In the genomic region with DNA sequence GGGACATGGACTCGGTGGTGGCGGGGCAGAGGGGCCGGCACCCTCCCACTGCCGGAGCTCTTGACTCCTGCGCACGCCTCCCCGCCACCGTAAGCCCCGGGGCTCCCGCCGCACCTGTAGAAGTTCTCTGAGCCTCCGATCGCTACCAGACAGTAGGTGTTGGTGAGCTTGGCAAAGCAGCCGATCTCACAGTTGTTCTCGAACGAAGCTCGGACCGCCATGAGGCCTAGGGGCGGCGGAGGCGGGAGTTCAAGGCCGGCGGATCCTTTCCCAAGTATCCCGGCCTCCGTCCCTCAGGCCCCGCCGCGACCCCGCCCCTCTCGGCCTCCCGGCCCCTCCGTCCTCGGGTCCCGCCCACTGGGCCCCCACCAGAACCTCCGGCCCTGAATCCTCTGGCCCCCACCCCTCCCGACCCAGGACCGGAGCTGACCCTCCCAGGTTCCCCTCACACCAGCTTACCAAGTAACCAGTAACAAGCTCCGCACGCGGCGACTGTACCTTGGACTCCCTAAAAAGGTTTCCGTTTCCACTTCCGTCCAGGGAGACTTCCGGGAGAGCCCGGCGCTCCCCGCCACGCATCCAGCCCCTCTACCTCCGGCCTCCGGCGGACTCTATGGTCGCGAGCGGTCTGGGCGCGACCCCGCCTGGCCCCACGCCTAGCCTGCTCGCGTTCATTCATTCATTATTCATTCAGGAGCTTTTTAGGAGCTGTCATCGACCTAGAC, we compare ENCODE assay signal across 1 cellular context.
TF ChIP-seq lines count a peak whose summit lies in the region.

A gene (minus strand): TSS at position 506 of the 725 bp plus-strand sequence. CDS start 285 bp downstream, at position 221.

TF ChIP-seq in SK-N-SH, 30 proteins besides CTCF, POLR2A, EP300 and RAD21 (continued from another document):
- TF ChIP-seq TEAD4 (IDR thresholded peaks at IDR 0.05; ENCODE audit: borderline replicate concordance, insufficient read depth) (0 out of 2 replicates have a peak, but pooled peaks have one; percentile 13), FOSL2 (IDR thresholded peaks at IDR 0.05; ENCODE audit: borderline replicate concordance, low read depth) (no peak), ELF1 (IDR thresholded peaks at IDR 0.05) (peak; percentile 86), RFX5 (IDR thresholded peaks at IDR 0.05; ENCODE audit: low read length) (0 out of 2 replicates have a peak, but pooled peaks have one; percentile 23), RCOR1 (IDR thresholded peaks at IDR 0.05; ENCODE audit: low read length) (0 out of 2 replicates have a peak, but pooled peaks have one; percentile 20), GATA2 (CRISPR knock-in tag; IDR thresholded peaks at IDR 0.05) (no peak)
- TF ChIP-seq, protein P1, sequence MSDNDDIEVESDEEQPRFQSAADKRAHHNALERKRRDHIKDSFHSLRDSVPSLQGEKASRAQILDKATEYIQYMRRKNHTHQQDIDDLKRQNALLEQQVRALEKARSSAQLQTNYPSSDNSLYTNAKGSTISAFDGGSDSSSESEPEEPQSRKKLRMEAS (IDR thresholded peaks at IDR 0.05; ENCODE audit: low read depth), result peak; percentile 93
- TF ChIP-seq, protein P2, sequence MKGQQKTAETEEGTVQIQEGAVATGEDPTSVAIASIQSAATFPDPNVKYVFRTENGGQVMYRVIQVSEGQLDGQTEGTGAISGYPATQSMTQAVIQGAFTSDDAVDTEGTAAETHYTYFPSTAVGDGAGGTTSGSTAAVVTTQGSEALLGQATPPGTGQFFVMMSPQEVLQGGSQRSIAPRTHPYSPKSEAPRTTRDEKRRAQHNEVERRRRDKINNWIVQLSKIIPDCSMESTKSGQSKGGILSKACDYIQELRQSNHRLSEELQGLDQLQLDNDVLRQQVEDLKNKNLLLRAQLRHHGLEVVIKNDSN (IDR thresholded peaks at IDR 0.05; ENCODE audit: borderline replicate concordance, low read depth), result no peak
